Comparison of ENCODE assay signal across 8 cellular contexts in genomic region chr7:87933953-87934698, GRCh38. TPM values are rescaled to one million over a fixed set of nuclear protein-coding genes. Genes with fewer than 3 reads are reported as not detected.
DNase-seq lines count a peak whose midpoint lies in the region; ATAC-seq and TF ChIP-seq lines count a peak whose summit lies in the region.

TSS of gene ADAM22 (plus strand) at chr7:87934251. CDS start at chr7:87934466, 215 bp downstream.

- intact Hi-C loops in HCT116 (cut with micrococcal nuclease) = loop anchor here (1.0 to 2.0 kb wide), 2 partner anchors 59 to 177 kb away; no protein-coding TSS in a partner anchor

- CTCF ChIA-PET in HCT116 (lab: Charles Lee) = interaction anchor here (0.6 to 1.2 kb wide), 6 partner anchors 10 to 785 kb away, joined by 3 to 4 read pairs (median 3); no protein-coding TSS in a partner anchor

- H3K9me2 ChIP-seq in HCT116 (ENCODE audit: insufficient read depth) (no peaks in the 10 kb centered on the region), MM.1S (replicated peaks; ENCODE audit: insufficient read depth, low read length) (no peaks in the 10 kb centered on the region)

- ATAC-seq in HCT116 = peak; percentile 97

- H3K27me3 ChIP-seq in HCT116 (ENCODE audit: insufficient read depth, low read length) (no peaks in the 10 kb centered on the region), MM.1S (replicated peaks; ENCODE audit: insufficient read depth, low read length) (no peaks in the 10 kb centered on the region), suprapubic skin (peaks cover 10% of the 10 kb centered on the region)

- no peaks in the 10 kb centered on the region for H3K36me3 ChIP-seq in HCT116 (ENCODE audit: control insufficient read depth in 1 of 2, insufficient read depth in 2 of 2, low read length in 2 of 2)
- no peaks in the 10 kb centered on the region for H3K36me3 ChIP-seq in MM.1S (replicated peaks; ENCODE audit: insufficient read depth, low read length)
- H3K36me3 ChIP-seq in suprapubic skin = no peaks in the 10 kb centered on the region

- H3K4me2 ChIP-seq in HCT116 (ENCODE audit: low read length) (peak within 1 kb of the TSS; percentile 90), MM.1S (ENCODE audit: low read depth, low read length) (peak within 1 kb of the TSS; percentile 89)

- H3K9me3 ChIP-seq in HCT116 (ENCODE audit: control insufficient read depth in 1 of 2, insufficient read depth in 1 of 2, low read depth in 1 of 2, low read length in 2 of 2) (no peaks in the 10 kb centered on the region), MM.1S (replicated peaks; ENCODE audit: insufficient read depth, low read length) (no peaks in the 10 kb centered on the region), suprapubic skin (no peaks in the 10 kb centered on the region)

- H3K79me2 ChIP-seq in HCT116 (ENCODE audit: insufficient read depth, low read length) = no peaks in the 10 kb centered on the region; the same call in 1 of the 2 replicates
- no peaks in the 10 kb centered on the region for H3K79me2 ChIP-seq in MM.1S (ENCODE audit: low read length)

- TF ChIP-seq CTCF in HCT116 (IDR thresholded peaks at IDR 0.05 in 2 of 3, conservative IDR thresholded peaks at IDR 0.05 in 1 of 3; ENCODE audit: borderline replicate concordance in 1 of 3, insufficient read depth in 1 of 3, low read depth in 2 of 3, low read length in 2 of 3) = no peak
- TF ChIP-seq CTCF in MM.1S (IDR thresholded peaks at IDR 0.05; ENCODE audit: low read length) = no peak
- TF ChIP-seq CTCF in suprapubic skin (IDR thresholded peaks at IDR 0.05) = no peak

- DNase-seq in GM03348 (ENCODE audit: low spot score) (peak; percentile 74), HCT116 (ENCODE audit: low read depth, low spot score) (peak; percentile 87), MM.1S (peak; percentile 97), SIG-M5 treated with dmso at 0.1 percent for 504 hours (lab: John Stamatoyannopoulos, UW; ENCODE audit: unreplicated experiment) (peak; percentile 88), germinal center (ENCODE audit: low spot score) (peak; percentile 83), nucleus accumbens (lab: John Stamatoyannopoulos, UW) (peak; percentile 39 to 97 (median 93)), suprapubic skin (ENCODE audit: low spot score in 2 of 2) (peak; percentile 90)
- peak; percentile 82 for DNase-seq in activated naive CD4-positive, alpha-beta T cell treated with Interleukin-2 at 50 U/mL for 16 hours

- 0% methylated on average over 21 of the region's 70 CpGs for WGBS in suprapubic skin

- H3F3A ChIP-seq in MM.1S (ENCODE audit: insufficient read depth, low read length) = peaks cover 7% of the 10 kb centered on the region; the same call in 1 of the 2 replicates

- no peaks in the 10 kb centered on the region for H4K20me1 ChIP-seq in HCT116 (ENCODE audit: insufficient read depth)
- no peaks in the 10 kb centered on the region for H4K20me1 ChIP-seq in MM.1S (ENCODE audit: insufficient read depth, low read length)

- peak within 1 kb of the TSS; percentile 79 to 81 for H3K4me3 ChIP-seq in HCT116 (replicated peaks in 1 of 2; ENCODE audit: low read depth in 1 of 2, low read length in 2 of 2)
- peak within 1 kb of the TSS; percentile 77 for H3K4me3 ChIP-seq in MM.1S (ENCODE audit: low read length)
- H3K4me3 ChIP-seq in suprapubic skin = peak within 1 kb of the TSS; percentile 86

- H2AFZ ChIP-seq in HCT116 (ENCODE audit: low read depth, low read length, poor library complexity, severe bottlenecking) (peak within 1 kb of the TSS; percentile 100), MM.1S (ENCODE audit: low read length) (peak within 1 kb of the TSS; percentile 67)

- H3K4me1 ChIP-seq in HCT116 (ENCODE audit: control insufficient read depth in 1 of 2, insufficient read depth in 2 of 2, low read length in 2 of 2) (peaks cover 3 to 12% of the 10 kb centered on the region in 2 experiments; a peak in 3 of 4 replicates), MM.1S (ENCODE audit: low read length) (peaks cover 11% of the 10 kb centered on the region), suprapubic skin (peaks cover 10% of the 10 kb centered on the region)

- no peak; the same call in 1 of the 2 replicates for TF ChIP-seq RAD21 in HCT116 (IDR thresholded peaks at IDR 0.05; ENCODE audit: low read depth)

- peak within 1 kb of the TSS; percentile 76 for H3K9ac ChIP-seq in HCT116 (ENCODE audit: low read length)
- peak within 1 kb of the TSS; percentile 19; the same call in 1 of the 2 replicates for H3K9ac ChIP-seq in MM.1S (ENCODE audit: low read length)

- no peak for TF ChIP-seq EP300 in suprapubic skin (IDR thresholded peaks at IDR 0.05)

- H3K27ac ChIP-seq in HCT116 (ENCODE audit: low read depth, low read length) (peak within 1 kb of the TSS; percentile 46; the same call in 1 of the 2 replicates), MM.1S (ENCODE audit: low read length) (peak within 1 kb of the TSS; percentile 33; the same call in 1 of the 2 replicates), suprapubic skin (no peak within 1 kb of the TSS)

- POLR2A ChIA-PET in HCT116 (lab: Charles Lee) = interaction anchor here (0.8 to 1.8 kb wide), 3 partner anchors 9 to 13 kb away, joined by 3 to 7 read pairs (median 4); no protein-coding TSS in a partner anchor

- RAD21 ChIA-PET in HCT116 (lab: Charles Lee; ENCODE audit: low non-redundant PET in 1 of 2, low total read pairs in 2 of 2, uncharacterized antibody in 2 of 2, unreplicated experiment in 2 of 2) = no interaction called here

- peak; percentile 62 for TF ChIP-seq POLR2A in HCT116 (IDR thresholded peaks at IDR 0.05; ENCODE audit: borderline replicate concordance, extremely low read depth, insufficient read depth, insufficient read length)
- TF ChIP-seq POLR2A in suprapubic skin (IDR thresholded peaks at IDR 0.05) = no peak

- no TSS peak for BruUV-seq in HCT116 (replicated peaks; lab: Mats Ljungman, UMichigan)

TF ChIP-seq in HCT116, 20 proteins besides CTCF, POLR2A, EP300 and RAD21:
- no peak for TF ChIP-seq ELF1 (IDR thresholded peaks at IDR 0.05; ENCODE audit: borderline replicate concordance, low read depth)
- TF ChIP-seq FOSL1 (IDR thresholded peaks at IDR 0.05; ENCODE audit: low read depth) = no peak
- no peak for TF ChIP-seq REST (IDR thresholded peaks at IDR 0.05; ENCODE audit: low read depth)
- peak; percentile 26; the same call in 1 of the 2 replicates for TF ChIP-seq ZFX (IDR thresholded peaks at IDR 0.05)
- TF ChIP-seq SIN3A (IDR thresholded peaks at IDR 0.05; ENCODE audit: low read depth) = peak; percentile 72
- peak; percentile 90 for TF ChIP-seq MAX (IDR thresholded peaks at IDR 0.05)
- TF ChIP-seq SP1 (IDR thresholded peaks at IDR 0.05; ENCODE audit: low read depth) = peak; percentile 25
- peak; percentile 73 for TF ChIP-seq YY1 (IDR thresholded peaks at IDR 0.05; ENCODE audit: extremely low read depth, insufficient replicate concordance, low read depth, low read length)
- no peak for TF ChIP-seq TCF7L2 (IDR thresholded peaks at IDR 0.05; ENCODE audit: borderline replicate concordance, extremely low read depth, insufficient read depth, insufficient read length)
- TF ChIP-seq EZH2phosphoT487 (IDR thresholded peaks at IDR 0.05; ENCODE audit: borderline replicate concordance) = no peak
- TF ChIP-seq POLR2AphosphoS5 (IDR thresholded peaks at IDR 0.05; ENCODE audit: low read depth, low read length) = peak; percentile 95
- no peak for TF ChIP-seq EZH2 (IDR thresholded peaks at IDR 0.05)
- TF ChIP-seq CEBPB (IDR thresholded peaks at IDR 0.05; ENCODE audit: low read depth) = no peak
- 0 out of 2 replicates have a peak, but pooled peaks have one; percentile 5 for TF ChIP-seq EGR1 (IDR thresholded peaks at IDR 0.05; ENCODE audit: low read depth)
- peak; percentile 95 for TF ChIP-seq CBX3 (IDR thresholded peaks at IDR 0.05; ENCODE audit: low read depth)
- TF ChIP-seq JUND (IDR thresholded peaks at IDR 0.05) = no peak

RNA-seq across cellular contexts. Expression of gene ADAM22, which starts in this region (rescaled TPM):
- total RNA-seq in HCT116 (2021; ENCODE audit: unreplicated experiment) (10.0 TPM), suprapubic skin (1 to 10 TPM in 3 of 4 donors, under 1 TPM in 1; 0.53 to 2.7 (median 1.5) TPM)
- polyA plus RNA-seq in HCT116 (2012) = 2.8 and 4.5 TPM in 2 replicates
